In the genomic region with DNA sequence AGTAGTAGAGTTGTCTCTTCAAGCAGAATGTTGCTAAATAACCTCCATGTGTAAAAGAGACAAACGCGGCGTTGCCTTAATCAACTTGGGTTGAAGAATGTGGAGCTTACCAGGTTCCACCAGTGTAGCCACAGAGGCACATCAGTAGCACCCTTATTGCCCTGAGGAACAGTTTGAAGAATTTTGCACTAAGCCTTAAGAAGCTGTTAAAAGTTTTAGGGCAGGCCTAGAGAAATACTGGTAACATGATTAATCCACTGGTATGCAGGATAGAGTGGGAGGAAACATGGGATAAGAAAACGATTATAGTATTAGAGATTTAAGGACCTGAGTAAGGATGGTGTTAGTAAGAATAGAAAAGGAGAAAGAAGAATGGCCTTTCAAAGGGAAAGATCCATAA, we compare ENCODE assay signal across 1 cellular context.
TF ChIP-seq lines count a peak whose summit lies in the region.

No MANE protein-coding gene starts in this region.

TF ChIP-seq in H1, 55 proteins besides CTCF, POLR2A, EP300 and RAD21:
- no peak for TF ChIP-seq JUND (IDR thresholded peaks at IDR 0.05; ENCODE audit: low read length)
- TF ChIP-seq BCL11A (IDR thresholded peaks at IDR 0.05; ENCODE audit: low read depth in 2 of 2, low read length in 2 of 2), result no peak
- TF ChIP-seq YY1 (IDR thresholded peaks at IDR 0.05; ENCODE audit: low read depth, low read length), result no peak
- no peak for TF ChIP-seq KDM5A (IDR thresholded peaks at IDR 0.05; ENCODE audit: low read length)
- no peak for TF ChIP-seq CBX8 (IDR thresholded peaks at IDR 0.05; ENCODE audit: borderline replicate concordance, low read depth, low read length)
- no peak for TF ChIP-seq GABPA (IDR thresholded peaks at IDR 0.05; ENCODE audit: borderline replicate concordance, insufficient read depth, low read length)
- TF ChIP-seq NRF1 (IDR thresholded peaks at IDR 0.05; ENCODE audit: low read depth, low read length), result no peak
- TF ChIP-seq CHD1 (IDR thresholded peaks at IDR 0.05; ENCODE audit: low read depth, low read length), result no peak
- TF ChIP-seq SIN3A (conservative IDR thresholded peaks at IDR 0.05 in 1 of 2, IDR thresholded peaks at IDR 0.05 in 1 of 2; ENCODE audit: low read depth in 1 of 2, low read length in 2 of 2), result no peak
- no peak for TF ChIP-seq PHF8 (conservative IDR thresholded peaks at IDR 0.05; ENCODE audit: low read depth, low read length)
